8 cellular contexts compared by ENCODE assay signal in the genomic region with DNA sequence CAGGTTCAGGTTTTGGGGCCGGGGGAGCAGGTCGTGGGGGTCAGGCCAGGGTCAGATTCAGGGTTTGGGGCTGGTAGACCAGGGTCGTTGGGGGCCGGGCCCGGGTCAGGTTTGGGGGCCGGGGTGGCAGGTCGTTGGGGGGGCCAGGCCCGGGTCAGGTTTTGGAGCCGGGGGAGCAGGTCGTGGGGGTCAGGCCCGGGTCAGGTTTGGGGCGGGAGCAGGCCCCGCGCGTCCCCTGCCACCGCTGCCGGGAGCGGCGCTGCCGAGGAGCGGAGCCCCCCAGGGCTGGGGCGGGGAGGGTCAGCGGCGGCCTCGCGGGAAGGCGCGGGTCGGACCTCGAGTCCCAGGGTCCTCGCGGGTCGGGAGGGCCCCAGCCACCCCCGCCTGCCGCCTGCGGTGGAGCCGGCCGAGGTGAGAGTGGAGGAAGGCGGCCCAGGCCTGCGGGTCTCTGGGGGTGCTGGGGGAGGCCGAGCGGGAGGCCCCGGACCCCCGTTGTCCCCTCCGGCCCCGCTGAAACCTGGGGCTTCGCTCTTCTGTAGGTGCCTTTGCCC. TPM values are rescaled to one million over a fixed set of nuclear protein-coding genes. Genes with fewer than 3 reads are reported as not detected.
DNase-seq lines count a peak whose midpoint lies in the region; ATAC-seq and TF ChIP-seq lines count a peak whose summit lies in the region.

No MANE protein-coding gene starts in this region.

- DNase-seq in CD4-positive, alpha-beta T cell: no peak
- DNase-seq in OCI-LY7 (ENCODE audit: low spot score) (peak; percentile 33), epithelial cell of prostate (ENCODE audit: low read depth, low spot score) (no peak), neural progenitor cell (ENCODE audit: low spot score) (peak; percentile 61), cortex of kidney (lab: John Stamatoyannopoulos, UW) (no peak), DMS 273 (lab: John Stamatoyannopoulos, UW; ENCODE audit: unreplicated experiment) (no peak)

- H3K4me3 ChIP-seq in OCI-LY7 (ENCODE audit: low read depth, low read length, poor library complexity, severe bottlenecking) (peak overlapping the region; percentile 81), neural progenitor cell (peak overlapping the region; percentile 67)

- peaks cover 4% of the 10 kb centered on the region for H3K27me3 Mint-ChIP-seq in CD4-positive, alpha-beta T cell
- H3K27me3 Mint-ChIP-seq in neural progenitor cell (ENCODE audit: insufficient read depth, low read depth): peaks cover 3% of the 10 kb centered on the region

- BruUV-seq in OCI-LY7 (replicated peaks; lab: Mats Ljungman, UMichigan): no TSS peak

- H3K4me1 ChIP-seq in OCI-LY7 (ENCODE audit: insufficient read depth, low read length, poor library complexity, severe bottlenecking) (peaks cover 45% of the 10 kb centered on the region), neural progenitor cell (peaks cover 14% of the 10 kb centered on the region)

- CTCF ChIA-PET in CD4-positive, alpha-beta T cell (lab: Charles Lee): no interaction called here
- CTCF ChIA-PET in OCI-LY7 (lab: Charles Lee; ENCODE audit: unreplicated experiment): no interaction called here

- peak overlapping the region; percentile 96 for H3K27ac Mint-ChIP-seq in CD4-positive, alpha-beta T cell
- H3K27ac Mint-ChIP-seq in neural progenitor cell: peak overlapping the region; percentile 98

- intact Hi-C loops in CD4-positive, alpha-beta T cell (cut with DNase I, micrococcal nuclease): loop anchor here in 1 of 2 experiments (5.0 kb wide), 2 partner anchors 56 to 269 kb away; partner anchors contain the start of genes ALG12 and CRELD2
- intact Hi-C loops in OCI-LY7 (cut with micrococcal nuclease; ENCODE audit: unreplicated experiment): no loop called here

- H3K4me1 Mint-ChIP-seq in CD4-positive, alpha-beta T cell (ENCODE audit: low read depth): peaks cover 27% of the 10 kb centered on the region
- peaks cover 11% of the 10 kb centered on the region for H3K4me1 Mint-ChIP-seq in neural progenitor cell

- peaks cover 29% of the 10 kb centered on the region for H3K79me2 ChIP-seq in OCI-LY7 (ENCODE audit: insufficient read depth, low read depth, low read length)
- peaks cover 19% of the 10 kb centered on the region for H3K79me2 ChIP-seq in neural progenitor cell (ENCODE audit: low read depth)

- no peaks in the 10 kb centered on the region for H3K27me3 ChIP-seq in CD4-positive, alpha-beta T cell (ENCODE audit: control insufficient read depth, insufficient read depth, low read length)
- peaks cover 16% of the 10 kb centered on the region for H3K27me3 ChIP-seq in neural progenitor cell

- peaks cover 6% of the 10 kb centered on the region for H3F3A ChIP-seq in neural progenitor cell (ENCODE audit: low read depth)

- H3K4me2 ChIP-seq in OCI-LY7 (ENCODE audit: low read length): peak overlapping the region; percentile 92
- peak overlapping the region; percentile 94 for H3K4me2 ChIP-seq in neural progenitor cell

- POLR2A ChIA-PET in CD4-positive, alpha-beta T cell (lab: Charles Lee): no interaction called here
- POLR2A ChIA-PET in OCI-LY7 (lab: Charles Lee): interaction anchor here (0.6 kb wide), 1 partner anchor 322 kb away, joined by 3 read pairs; the partner anchor contains the start of gene NCAPH2

- ATAC-seq in CD4-positive, alpha-beta T cell (ENCODE audit: poor library complexity): no peak
- ATAC-seq in HG03378 (IDR thresholded peaks at IDR 0.05; ENCODE audit: unreplicated experiment) (no peak), GM18867 (IDR thresholded peaks at IDR 0.05; ENCODE audit: unreplicated experiment) (no peak)

- peak overlapping the region; percentile 21 for H3K9ac ChIP-seq in neural progenitor cell

- no peak overlapping the region for H2AFZ ChIP-seq in OCI-LY7 (ENCODE audit: low read length)
- H2AFZ ChIP-seq in neural progenitor cell (replicated peaks): no peak overlapping the region

- H3K9me2 ChIP-seq in OCI-LY7 (ENCODE audit: insufficient read depth, low read length): no peaks in the 10 kb centered on the region

- no peaks in the 10 kb centered on the region for H3K9me3 ChIP-seq in CD4-positive, alpha-beta T cell (ENCODE audit: control insufficient read depth, low read length)
- H3K9me3 ChIP-seq in OCI-LY7 (ENCODE audit: low read length) (no peaks in the 10 kb centered on the region), neural progenitor cell (ENCODE audit: low read depth) (no peaks in the 10 kb centered on the region)

- H3K27ac ChIP-seq in CD4-positive, alpha-beta T cell (ENCODE audit: low read depth, low read length): peak overlapping the region; percentile 56
- peak overlapping the region; percentile 99 for H3K27ac ChIP-seq in OCI-LY7 (ENCODE audit: low read depth, low read length, poor library complexity, severe bottlenecking)
- H3K27ac ChIP-seq in epithelial cell of prostate: peak overlapping the region; percentile 61
- no peak overlapping the region for H3K27ac ChIP-seq in neural progenitor cell

- no peaks in the 10 kb centered on the region for H3K9me3 Mint-ChIP-seq in CD4-positive, alpha-beta T cell
- H3K9me3 Mint-ChIP-seq in neural progenitor cell: no peaks in the 10 kb centered on the region

- H4K20me1 ChIP-seq in OCI-LY7 (ENCODE audit: insufficient read depth, low read length): no peaks in the 10 kb centered on the region
- peaks cover 45% of the 10 kb centered on the region for H4K20me1 ChIP-seq in neural progenitor cell (ENCODE audit: low read depth)

- peaks cover 13% of the 10 kb centered on the region for H3K36me3 Mint-ChIP-seq in CD4-positive, alpha-beta T cell (ENCODE audit: low read depth)
- H3K36me3 Mint-ChIP-seq in neural progenitor cell: peaks cover 1% of the 10 kb centered on the region

- peak overlapping the region; percentile 95 for H3K4me3 Mint-ChIP-seq in CD4-positive, alpha-beta T cell
- H3K4me3 Mint-ChIP-seq in neural progenitor cell: peak overlapping the region; percentile 97

- H3K36me3 ChIP-seq in OCI-LY7 (ENCODE audit: insufficient read depth, low read length): peaks cover 17% of the 10 kb centered on the region
- H3K36me3 ChIP-seq in neural progenitor cell: no peaks in the 10 kb centered on the region

- no peak for TF ChIP-seq CTCF in CD4-positive, alpha-beta T cell (IDR thresholded peaks at IDR 0.05)
- TF ChIP-seq CTCF in OCI-LY7 (conservative IDR thresholded peaks at IDR 0.05; ENCODE audit: low read length): no peak
- TF ChIP-seq CTCF in neural progenitor cell (IDR thresholded peaks at IDR 0.05): no peak

RNA-seq across cellular contexts. Expression of gene TRABD, which starts 0.5 kb away (rescaled TPM):
- 100 to 1,000 TPM; 184 to 193 TPM for total RNA-seq in CD4-positive, alpha-beta T cell
- 111 and 126 TPM in 2 replicates for total RNA-seq in OCI-LY7 (2014; rRNA removed; shearing (Covaris generic))
- total RNA-seq in OCI-LY7 (2022) (119 and 128 TPM in 2 replicates), neural progenitor cell (ENCODE audit: low replicate concordance) (15.4 and 37.4 TPM in 2 replicates)

RNA-seq across cellular contexts. Expression of gene SELENOO, which starts 14.6 kb away (rescaled TPM):
- total RNA-seq in CD4-positive, alpha-beta T cell: 10 to 100 TPM; 26.0 to 26.1 TPM
- total RNA-seq in OCI-LY7 (2014; rRNA removed; shearing (Covaris generic)): 43.7 and 44.2 TPM in 2 replicates
- 34.0 and 40.2 TPM in 2 replicates for total RNA-seq in OCI-LY7 (2022)
- 7.6 and 20.8 TPM in 2 replicates for total RNA-seq in neural progenitor cell (ENCODE audit: low replicate concordance)

RNA-seq across cellular contexts. Expression of gene PANX2, which starts 15.7 kb away (rescaled TPM):
- total RNA-seq in CD4-positive, alpha-beta T cell: under 1 TPM; 0.11 to 0.16 TPM
- not detected in 2 replicates for total RNA-seq in OCI-LY7 (2014; rRNA removed; shearing (Covaris generic))
- total RNA-seq in OCI-LY7 (2022) (not detected in 2 replicates), neural progenitor cell (ENCODE audit: low replicate concordance) (0.88 and 1.9 TPM in 2 replicates)

RNA-seq across cellular contexts. Expression of gene TUBGCP6, which starts 58.6 kb away (rescaled TPM):
- total RNA-seq in CD4-positive, alpha-beta T cell: 100 to 1,000 TPM; 124 to 126 TPM
- total RNA-seq in OCI-LY7 (2014; rRNA removed; shearing (Covaris generic)): 52.8 and 57.7 TPM in 2 replicates
- total RNA-seq in OCI-LY7 (2022) (63.2 and 68.8 TPM in 2 replicates), neural progenitor cell (ENCODE audit: low replicate concordance) (16.9 and 44.6 TPM in 2 replicates)

Comparison
In these comparisons a context has a peak if more than half of its experiments do, and no peak if none do; other contexts are left out.
1. DNase-seq: peak in OCI-LY7 (single experiment) and neural progenitor cell (single experiment); none in CD4-positive, alpha-beta T cell (0 of 10), epithelial cell of prostate (single experiment), cortex of kidney (single experiment) and DMS 273 (single experiment).